In the genomic region with DNA sequence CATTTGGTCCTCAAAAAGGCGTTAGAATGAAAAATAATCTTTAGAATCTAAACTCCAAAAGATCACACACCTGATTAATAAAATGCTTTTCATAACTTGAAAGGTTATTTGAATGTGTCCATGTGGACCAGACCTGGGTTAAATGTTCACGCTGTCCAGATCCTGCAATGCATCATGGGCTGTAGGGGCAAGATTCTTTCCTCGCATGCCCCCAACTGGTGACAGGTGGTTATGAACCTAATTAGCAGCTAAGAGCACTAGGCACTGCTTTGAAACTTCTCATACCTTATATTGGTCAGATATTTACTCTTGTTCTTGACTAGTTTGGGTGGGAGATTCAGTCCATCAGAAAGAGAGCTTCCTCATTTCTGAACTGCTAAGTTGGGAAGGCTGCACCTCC, we compare ENCODE assay signal across 9 cellular contexts. TPM values are rescaled to one million over a fixed set of nuclear protein-coding genes. Genes with fewer than 3 reads are reported as not detected.
DNase-seq lines count a peak whose midpoint lies in the region; ATAC-seq, FAIRE-seq and TF ChIP-seq lines count a peak whose summit lies in the region.
"Had no signal": no experiment of that assay in that cellular context is flagged by ENCODE, and none has a peak within 500 bp of the region (broad histone marks: within the 10 kb centered on the region; RNA-seq: fewer than 3 reads in every experiment).

No MANE protein-coding gene starts in this region.

- no peak overlapping the region for H2AK5ac ChIP-seq in trophoblast cell (ENCODE audit: low read length)

- H2BK5ac ChIP-seq in trophoblast cell (ENCODE audit: low read depth, low read length, poor library complexity): no peak overlapping the region

- no peak overlapping the region for H3K27ac ChIP-seq in HL-60 (replicated peaks)
- H3K27ac ChIP-seq in trophoblast cell (ENCODE audit: low read depth, low read length): no peak overlapping the region
- H3K27ac ChIP-seq: BLaER1 treated with 17β-estradiol and CSF1 and Interleukin-3, amounts not matched to agents 10 nM and 100 nM had no signal

- H3K36me3 ChIP-seq in trophoblast cell (ENCODE audit: control insufficient read depth in 1 of 2, insufficient read depth in 2 of 2, low read length in 2 of 2): no peaks in the 10 kb centered on the region
- H3K36me3 ChIP-seq: BLaER1 treated with 17β-estradiol and CSF1 and Interleukin-3, amounts not matched to agents 10 nM and 100 nM had no signal

- H3K14ac ChIP-seq in trophoblast cell (ENCODE audit: low read length): no peak overlapping the region

- no peak overlapping the region for H3K9ac ChIP-seq in trophoblast cell (ENCODE audit: low read length)
- H3K9ac ChIP-seq: BLaER1 treated with 17β-estradiol and CSF1 and Interleukin-3, amounts not matched to agents 10 nM and 100 nM had no signal

- no peak overlapping the region for H3K4me2 ChIP-seq in trophoblast cell (ENCODE audit: low read length)
- H3K4me2 ChIP-seq: BLaER1 treated with 17β-estradiol and CSF1 and Interleukin-3, amounts not matched to agents 10 nM and 100 nM had no signal

- peak; percentile 6 for DNase-seq in SIG-M5 treated with dmso at 0.1 percent for 504 hours (lab: John Stamatoyannopoulos, UW; ENCODE audit: unreplicated experiment)
- DNase-seq in SIG-M5 (lab: John Stamatoyannopoulos, UW): no peak
- peak; percentile 21 to 56 for DNase-seq in HL-60 (ENCODE audit: low read depth in 1 of 2, low spot score in 1 of 2)
- peak; percentile 27 for DNase-seq in activated B cell treated with CpG ODN at 0.5 μM for 24 hours
- DNase-seq in trophoblast cell: peak; percentile 44 to 75
- DNase-seq in frontal cortex (ENCODE audit: low spot score in 2 of 2): no peak
- no peak for DNase-seq in chondrocyte (ENCODE audit: low spot score)

- no peak overlapping the region for H3K4me3 ChIP-seq in HL-60 (replicated peaks; ENCODE audit: insufficient read depth, low read length)
- no peak overlapping the region for H3K4me3 ChIP-seq in trophoblast cell (ENCODE audit: low read depth, low read length)
- H3K4me3 ChIP-seq: BLaER1 treated with 17β-estradiol and CSF1 and Interleukin-3, amounts not matched to agents 10 nM and 100 nM had no signal

- no peak overlapping the region for H4K8ac ChIP-seq in trophoblast cell (ENCODE audit: low read depth, low read length)

- TF ChIP-seq CTCF in HL-60 (IDR thresholded peaks at IDR 0.05; ENCODE audit: insufficient read depth, low read length): no peak
- TF ChIP-seq CTCF in activated B cell treated with CpG ODN at 0.5 μM for 24 hours (IDR thresholded peaks at IDR 0.05): no peak
- TF ChIP-seq CTCF in chondrocyte (IDR thresholded peaks at IDR 0.05): no peak

- no peaks in the 10 kb centered on the region for H3K79me1 ChIP-seq in trophoblast cell (ENCODE audit: low read length)

- H3K27me3 ChIP-seq in HL-60 (ENCODE audit: insufficient read depth, poor library complexity, severe bottlenecking) (no peaks in the 10 kb centered on the region), trophoblast cell (ENCODE audit: insufficient read depth, low read length) (no peaks in the 10 kb centered on the region)
- H3K27me3 ChIP-seq: BLaER1 treated with 17β-estradiol and CSF1 and Interleukin-3, amounts not matched to agents 10 nM and 100 nM had no signal

- H3K27ac Mint-ChIP-seq in activated B cell treated with CpG ODN at 0.5 μM for 24 hours: no peak overlapping the region
- H3K27ac Mint-ChIP-seq in chondrocyte (ENCODE audit: unreplicated experiment): no peak overlapping the region

- H2BK120ac ChIP-seq in trophoblast cell (ENCODE audit: insufficient read depth, low read length, poor library complexity): no peak overlapping the region

- no peak overlapping the region for H2BK12ac ChIP-seq in trophoblast cell (ENCODE audit: low read length)

- H3K4me1 ChIP-seq in trophoblast cell (ENCODE audit: control insufficient read depth in 1 of 2, insufficient read depth in 2 of 2, low read length in 2 of 2): peaks cover 0 to 2% of the 10 kb centered on the region in 2 experiments

- no peaks in the 10 kb centered on the region for H3K79me2 ChIP-seq in trophoblast cell (ENCODE audit: control insufficient read depth, insufficient read depth, low read length, poor library complexity)

- H3K9me3 Mint-ChIP-seq in activated B cell treated with CpG ODN at 0.5 μM for 24 hours: no peaks in the 10 kb centered on the region
- no peaks in the 10 kb centered on the region for H3K9me3 Mint-ChIP-seq in chondrocyte (ENCODE audit: low read depth)

- no peak overlapping the region for H3K4me3 Mint-ChIP-seq in activated B cell treated with CpG ODN at 0.5 μM for 24 hours
- no peak overlapping the region for H3K4me3 Mint-ChIP-seq in chondrocyte (ENCODE audit: unreplicated experiment)

- FAIRE-seq in frontal cortex (lab: Jason Lieb, UNC): no peak

- intact Hi-C loops in activated B cell treated with CpG ODN at 0.5 μM for 24 hours (cut with micrococcal nuclease): loop anchor here (1.0 to 2.0 kb wide), 4 partner anchors 19 to 314 kb away; a partner anchor contains a TSS

- H2AFZ ChIP-seq in trophoblast cell (ENCODE audit: insufficient read depth, low read length, poor library complexity): no peak overlapping the region

- H3K36me3 Mint-ChIP-seq in activated B cell treated with CpG ODN at 0.5 μM for 24 hours (ENCODE audit: low read depth) (no peaks in the 10 kb centered on the region), chondrocyte (ENCODE audit: low read depth) (no peaks in the 10 kb centered on the region)

- POLR2A ChIA-PET in activated B cell treated with CpG ODN at 0.5 μM for 24 hours (lab: Charles Lee): interaction anchor here (0.5 to 1.6 kb wide), 5 partner anchors 15 to 94 kb away, joined by 3 to 11 read pairs (median 4); a partner anchor contains a TSS

- H3K4ac ChIP-seq in trophoblast cell (ENCODE audit: low read depth, low read length): no peak overlapping the region

- H3K4me1 Mint-ChIP-seq in activated B cell treated with CpG ODN at 0.5 μM for 24 hours (peaks cover 9% of the 10 kb centered on the region), chondrocyte (ENCODE audit: low read depth) (no peaks in the 10 kb centered on the region)

- CTCF ChIA-PET in activated B cell treated with CpG ODN at 0.5 μM for 24 hours (lab: Charles Lee): interaction anchor here (0.6 to 4.5 kb wide), 25 partner anchors 10 to 350 kb away, joined by 3 to 38 read pairs (median 4); a partner anchor contains a TSS

- no peak overlapping the region for H4K91ac ChIP-seq in trophoblast cell (ENCODE audit: low read depth, low read length)

- H3K9me3 ChIP-seq in trophoblast cell (ENCODE audit: insufficient read depth, low read depth, low read length): no peaks in the 10 kb centered on the region
- H3K9me3 ChIP-seq: BLaER1 treated with 17β-estradiol and CSF1 and Interleukin-3, amounts not matched to agents 10 nM and 100 nM had no signal

- no CpG with 5 or more reads among the region's 3 CpGs for WGBS in trophoblast cell (ENCODE audit: extremely low coverage, insufficient coverage, insufficient read length)

- no peak overlapping the region for H4K12ac ChIP-seq in trophoblast cell (ENCODE audit: low read depth, low read length)

- no peak overlapping the region for H3K23ac ChIP-seq in trophoblast cell (ENCODE audit: low read length)

- H3K18ac ChIP-seq in trophoblast cell (ENCODE audit: low read length): no peak overlapping the region

- peak; percentile 82 for ATAC-seq in GM21381 (IDR thresholded peaks at IDR 0.05; ENCODE audit: unreplicated experiment)
- ATAC-seq in activated B cell treated with CpG ODN at 0.5 μM for 24 hours (ENCODE audit: low read depth): peak; percentile 97

- H3K27me3 Mint-ChIP-seq in activated B cell treated with CpG ODN at 0.5 μM for 24 hours (no peaks in the 10 kb centered on the region), chondrocyte (ENCODE audit: low read depth) (peaks cover 6% of the 10 kb centered on the region)

RNA-seq across cellular contexts. Expression of a gene that starts 19.3 kb away (rescaled TPM):
- total RNA-seq in activated B cell treated with CpG ODN at 0.5 μM for 24 hours (17.1 and 22.0 TPM in 2 replicates), frontal cortex (2.9 TPM), chondrocyte (not detected in 3 replicates)
- 2.8 and 3.1 TPM in 2 replicates for polyA plus RNA-seq in trophoblast cell (2013)

Comparison
In these comparisons a context has a peak if more than half of its experiments do, and no peak if none do; other contexts are left out.
1. DNase-seq: peak in SIG-M5 treated with dmso at 0.1 percent for 504 hours (single experiment), HL-60 (2 of 2), activated B cell treated with CpG ODN at 0.5 μM for 24 hours (single experiment) and trophoblast cell (2 of 2); none in SIG-M5 (single experiment), frontal cortex (0 of 2) and chondrocyte (single experiment).